ENCODE assay signal across 17 cellular contexts in genomic region chr3:130517541-130517940, GRCh38. TPM values are rescaled to one million over a fixed set of nuclear protein-coding genes. Genes with fewer than 3 reads are reported as not detected.
A peak's percentile ranks its signal among the peaks of the same experiment; 100 is the strongest.
DNase-seq lines count a peak whose midpoint lies in the region; ATAC-seq, FAIRE-seq and TF ChIP-seq lines count a peak whose summit lies in the region.
"Had no signal": no experiment of that assay in that cellular context is flagged by ENCODE, and none has a peak within 500 bp of the region (broad histone marks: within the 10 kb centered on the region; RNA-seq: fewer than 3 reads in every experiment).

No MANE protein-coding gene starts in this region.

- peaks cover 29% of the 10 kb centered on the region for H3K27me3 ChIP-seq in H7 (ENCODE audit: control insufficient read depth, insufficient read depth, low read length)
- peaks cover 9% of the 10 kb centered on the region; the same call in 1 of the 2 replicates for H3K27me3 ChIP-seq in iPS DF 6.9 (ENCODE audit: control insufficient read depth, insufficient read depth, low read length)
- peaks cover 4% of the 10 kb centered on the region for H3K27me3 ChIP-seq in trophoblast cell (ENCODE audit: insufficient read depth, low read length)
- peaks cover 0 to 7% of the 10 kb centered on the region in 2 donors for H3K27me3 ChIP-seq in right lobe of liver

- no peak for TF ChIP-seq CTCF in brain (conservative IDR thresholded peaks at IDR 0.05)
- TF ChIP-seq CTCF in right lobe of liver (IDR thresholded peaks at IDR 0.05): no peak

- no peak overlapping the region for H2BK5ac ChIP-seq in trophoblast cell (ENCODE audit: low read depth, low read length, poor library complexity)

- ATAC-seq in right lobe of liver: no peak

- H3K9me3 Mint-ChIP-seq in brain: peaks cover 0 to 7% (median 0%) of the 10 kb centered on the region in 5 experiments
- H3K9me3 Mint-ChIP-seq: activated T-helper 1 cell treated with anti-CD3 and anti-CD28 coated beads, Interleukin-12 subunit alpha, Interleukin-12 subunit beta, Interleukin-2, Interleukin-4 antibody, amounts not matched to agents 30 ng/mL and 10 ng/mL and 1 ng/mL, durations not matched to agents 14 hours and 24 hours and 36 hours; stimulated activated memory B cell treated with anti-CD40 and anti-IgM and Interleukin-4, amounts not matched to agents 10 μg/mL and 1 μg/mL and 100 μg/mL, for 72 hours had no signal

- H3K36me3 Mint-ChIP-seq in brain: no peaks in the 10 kb centered on the region
- H3K36me3 Mint-ChIP-seq: stimulated activated memory B cell treated with anti-CD40 and anti-IgM and Interleukin-4, amounts not matched to agents 10 μg/mL and 1 μg/mL and 100 μg/mL, for 72 hours had no signal

- FAIRE-seq in frontal cortex (lab: Jason Lieb, UNC): no peak

- no peak overlapping the region for H3K23ac ChIP-seq in trophoblast cell (ENCODE audit: low read length)

- no peak overlapping the region for H4K12ac ChIP-seq in trophoblast cell (ENCODE audit: low read depth, low read length)

- H3K4me1 ChIP-seq in iPS DF 6.9 (ENCODE audit: control insufficient read depth, insufficient read depth, low read length) (no peaks in the 10 kb centered on the region; the same call in 1 of the 2 replicates), trophoblast cell (ENCODE audit: control insufficient read depth in 1 of 2, insufficient read depth in 2 of 2, low read length in 2 of 2) (peaks cover 2% of the 10 kb centered on the region in 2 experiments), right lobe of liver (no peaks in the 10 kb centered on the region)

- H2AFZ ChIP-seq in trophoblast cell (ENCODE audit: insufficient read depth, low read length, poor library complexity): no peak overlapping the region

- no peak overlapping the region for H2AK5ac ChIP-seq in trophoblast cell (ENCODE audit: low read length)

- H3K36me3 ChIP-seq in H7 (replicated peaks; ENCODE audit: control insufficient read depth, insufficient read depth, low read length) (no peaks in the 10 kb centered on the region), iPS DF 6.9 (ENCODE audit: control insufficient read depth, insufficient read depth, low read length) (no peaks in the 10 kb centered on the region), trophoblast cell (ENCODE audit: control insufficient read depth in 1 of 2, insufficient read depth in 2 of 2, low read length in 2 of 2) (no peaks in the 10 kb centered on the region), right lobe of liver (no peaks in the 10 kb centered on the region)

- no peak overlapping the region for H3K18ac ChIP-seq in trophoblast cell (ENCODE audit: low read length)

- H3K27ac Mint-ChIP-seq in brain: peak overlapping the region in 2 of 5 experiments; percentile 18 to 23
- H3K27ac Mint-ChIP-seq: activated T-helper 1 cell treated with anti-CD3 and anti-CD28 coated beads, Interleukin-12 subunit alpha, Interleukin-12 subunit beta, Interleukin-2, Interleukin-4 antibody, amounts not matched to agents 30 ng/mL and 10 ng/mL and 1 ng/mL, durations not matched to agents 14 hours and 24 hours and 36 hours; stimulated activated memory B cell treated with anti-CD40 and anti-IgM and Interleukin-4, amounts not matched to agents 10 μg/mL and 1 μg/mL and 100 μg/mL, for 72 hours had no signal

- H3K4me3 Mint-ChIP-seq in brain: peak overlapping the region in 4 of 5 experiments; percentile 46 to 84 (median 80)
- H3K4me3 Mint-ChIP-seq: activated T-helper 1 cell treated with anti-CD3 and anti-CD28 coated beads, Interleukin-12 subunit alpha, Interleukin-12 subunit beta, Interleukin-2, Interleukin-4 antibody, amounts not matched to agents 30 ng/mL and 10 ng/mL and 1 ng/mL, durations not matched to agents 14 hours and 24 hours and 36 hours; stimulated activated memory B cell treated with anti-CD40 and anti-IgM and Interleukin-4, amounts not matched to agents 10 μg/mL and 1 μg/mL and 100 μg/mL, for 72 hours had no signal

- peak overlapping the region; percentile 76 for H3K4me2 ChIP-seq in trophoblast cell (ENCODE audit: low read length)

- H3K9me3 ChIP-seq in iPS DF 6.9 (ENCODE audit: control insufficient read depth, insufficient read depth, low read length) (no peaks in the 10 kb centered on the region), trophoblast cell (ENCODE audit: insufficient read depth, low read depth, low read length) (no peaks in the 10 kb centered on the region), right lobe of liver (no peaks in the 10 kb centered on the region)

- no peak overlapping the region for H2BK120ac ChIP-seq in trophoblast cell (ENCODE audit: insufficient read depth, low read length, poor library complexity)

- no peak overlapping the region for H3K9ac ChIP-seq in trophoblast cell (ENCODE audit: low read length)

- no peak for TF ChIP-seq POLR2A in right lobe of liver (IDR thresholded peaks at IDR 0.05)

- H3K4ac ChIP-seq in trophoblast cell (ENCODE audit: low read depth, low read length): no peak overlapping the region

- no peak overlapping the region for H3K27ac ChIP-seq in iPS DF 6.9 (ENCODE audit: low read length)
- no peak overlapping the region for H3K27ac ChIP-seq in trophoblast cell (ENCODE audit: low read depth, low read length)
- H3K27ac ChIP-seq in right lobe of liver: no peak overlapping the region

- intact Hi-C loops in right lobe of liver (cut with DNase I): no loop called here

- no peak overlapping the region for H4K91ac ChIP-seq in trophoblast cell (ENCODE audit: low read depth, low read length)

- H3K27me3 Mint-ChIP-seq in brain: peaks cover 69% of the 10 kb centered on the region

- WGBS in iPS DF 6.9 (ENCODE audit: insufficient coverage, insufficient read length): no CpG with 5 or more reads among the region's 11 CpGs
- WGBS in trophoblast cell (ENCODE audit: extremely low coverage, insufficient coverage, insufficient read length): no CpG with 5 or more reads among the region's 11 CpGs
- 9% methylated on average over 11 of the region's 11 CpGs for WGBS in right lobe of liver (ENCODE audit: insufficient coverage, low coverage, low lambda C conversion rate, missing lambda C conversion rate)

- H3K79me1 ChIP-seq in trophoblast cell (ENCODE audit: low read length): peaks cover 2% of the 10 kb centered on the region

- H3K14ac ChIP-seq in trophoblast cell (ENCODE audit: low read length): no peak overlapping the region

- DNase-seq in H7 (no peak), iPS DF 6.9 (ENCODE audit: low read depth, low spot score) (no peak), trophoblast cell (no peak), NOMO-1 treated with DMSO at 0.1 percent for 48 hours (lab: John Stamatoyannopoulos, UW; ENCODE audit: unreplicated experiment) (no peak), right lobe of liver (no peak), frontal cortex (ENCODE audit: low spot score in 2 of 2) (no peak), NCI-H226 (no peak)
- DNase-seq: activated CD4-positive, alpha-beta T cell treated with anti-CD3 and anti-CD28 coated beads for 4 hours; caudate nucleus; DND-41; NCI-H1930; nucleus accumbens; stimulated activated CD4-positive, alpha-beta T cell treated with anti-CD3 and anti-CD28 coated beads, Interleukin-1b, Interleukin-23, amount 100 ng/mL, for 48 hours had no signal

- peak overlapping the region; percentile 62 for H3K4me3 ChIP-seq in H7 (ENCODE audit: insufficient read depth, low read depth, low read length)
- peak overlapping the region; percentile 68; the same call in 1 of the 2 replicates for H3K4me3 ChIP-seq in iPS DF 6.9 (ENCODE audit: low read length)
- H3K4me3 ChIP-seq in trophoblast cell (ENCODE audit: low read depth, low read length): peak overlapping the region; percentile 45
- peak overlapping the region in 1 of 3 donors; percentile 19 for H3K4me3 ChIP-seq in right lobe of liver

- no peaks in the 10 kb centered on the region for H3K79me2 ChIP-seq in trophoblast cell (ENCODE audit: control insufficient read depth, insufficient read depth, low read length, poor library complexity)

- no peak overlapping the region for H2BK12ac ChIP-seq in trophoblast cell (ENCODE audit: low read length)

- H3K4me1 Mint-ChIP-seq in brain: peaks cover 6% of the 10 kb centered on the region
- H3K4me1 Mint-ChIP-seq: stimulated activated memory B cell treated with anti-CD40 and anti-IgM and Interleukin-4, amounts not matched to agents 10 μg/mL and 1 μg/mL and 100 μg/mL, for 72 hours had no signal

- H4K8ac ChIP-seq in trophoblast cell (ENCODE audit: low read depth, low read length): no peak overlapping the region

RNA-seq across cellular contexts. Expression of gene COL6A6, which starts 0.6 kb away (rescaled TPM):
- total RNA-seq in H7 (2014; rRNA removed; shearing (Covaris generic)): under 0.01 TPM in 1 of 2 replicates, not detected in the other
- polyA plus RNA-seq in brain (ENCODE audit: insufficient read depth, low read depth, low replicate concordance): not detected
- 2.5 and 2.7 TPM in 2 replicates for polyA plus RNA-seq in trophoblast cell (2013)
- under 1 TPM in 5 of 6 experiments, not detected in 1; 0.11 to 0.93 (median 0.12) TPM for total RNA-seq in right lobe of liver
- total RNA-seq in frontal cortex: 0.41 TPM
- total RNA-seq: activated T-helper 1 cell treated with anti-CD3 and anti-CD28 coated beads, Interleukin-12 subunit alpha, Interleukin-12 subunit beta, Interleukin-2, Interleukin-4 antibody, amounts not matched to agents 30 ng/mL and 10 ng/mL and 1 ng/mL, durations not matched to agents 14 hours and 24 hours and 36 hours had no signal
- polyA plus RNA-seq: BJ had no signal
